ENCODE assay signal across 1 cellular context in genomic region chr18:69358197-69358895, GRCh38.
TF ChIP-seq lines count a peak whose summit lies in the region.

No MANE protein-coding gene starts in this region.

TF ChIP-seq in HepG2, 621 proteins besides CTCF, POLR2A, EP300 and RAD21 (continued from another document and continues in another):
- TF ChIP-seq, protein P1, sequence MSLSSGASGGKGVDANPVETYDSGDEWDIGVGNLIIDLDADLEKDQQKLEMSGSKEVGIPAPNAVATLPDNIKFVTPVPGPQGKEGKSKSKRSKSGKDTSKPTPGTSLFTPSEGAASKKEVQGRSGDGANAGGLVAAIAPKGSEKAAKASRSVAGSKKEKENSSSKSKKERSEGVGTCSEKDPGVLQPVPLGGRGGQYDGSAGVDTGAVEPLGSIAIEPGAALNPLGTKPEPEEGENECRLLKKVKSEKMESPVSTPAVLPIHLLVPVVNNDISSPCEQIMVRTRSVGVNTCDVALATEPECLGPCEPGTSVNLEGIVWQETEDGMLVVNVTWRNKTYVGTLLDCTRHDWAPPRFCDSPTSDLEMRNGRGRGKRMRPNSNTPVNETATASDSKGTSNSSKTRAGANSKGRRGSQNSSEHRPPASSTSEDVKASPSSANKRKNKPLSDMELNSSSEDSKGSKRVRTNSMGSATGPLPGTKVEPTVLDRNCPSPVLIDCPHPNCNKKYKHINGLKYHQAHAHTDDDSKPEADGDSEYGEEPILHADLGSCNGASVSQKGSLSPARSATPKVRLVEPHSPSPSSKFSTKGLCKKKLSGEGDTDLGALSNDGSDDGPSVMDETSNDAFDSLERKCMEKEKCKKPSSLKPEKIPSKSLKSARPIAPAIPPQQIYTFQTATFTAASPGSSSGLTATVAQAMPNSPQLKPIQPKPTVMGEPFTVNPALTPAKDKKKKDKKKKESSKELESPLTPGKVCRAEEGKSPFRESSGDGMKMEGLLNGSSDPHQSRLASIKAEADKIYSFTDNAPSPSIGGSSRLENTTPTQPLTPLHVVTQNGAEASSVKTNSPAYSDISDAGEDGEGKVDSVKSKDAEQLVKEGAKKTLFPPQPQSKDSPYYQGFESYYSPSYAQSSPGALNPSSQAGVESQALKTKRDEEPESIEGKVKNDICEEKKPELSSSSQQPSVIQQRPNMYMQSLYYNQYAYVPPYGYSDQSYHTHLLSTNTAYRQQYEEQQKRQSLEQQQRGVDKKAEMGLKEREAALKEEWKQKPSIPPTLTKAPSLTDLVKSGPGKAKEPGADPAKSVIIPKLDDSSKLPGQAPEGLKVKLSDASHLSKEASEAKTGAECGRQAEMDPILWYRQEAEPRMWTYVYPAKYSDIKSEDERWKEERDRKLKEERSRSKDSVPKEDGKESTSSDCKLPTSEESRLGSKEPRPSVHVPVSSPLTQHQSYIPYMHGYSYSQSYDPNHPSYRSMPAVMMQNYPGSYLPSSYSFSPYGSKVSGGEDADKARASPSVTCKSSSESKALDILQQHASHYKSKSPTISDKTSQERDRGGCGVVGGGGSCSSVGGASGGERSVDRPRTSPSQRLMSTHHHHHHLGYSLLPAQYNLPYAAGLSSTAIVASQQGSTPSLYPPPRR (CRISPR knock-in tag; IDR thresholded peaks at IDR 0.05; ENCODE audit: borderline replicate concordance): peak; percentile 93
- TF ChIP-seq NCOA2 (CRISPR knock-in tag; IDR thresholded peaks at IDR 0.05) (peak; percentile 98), FOXA3 (CRISPR knock-in tag; IDR thresholded peaks at IDR 0.05) (peak; percentile 83), MAX (IDR thresholded peaks at IDR 0.05) (peak; percentile 36), REPIN1 (CRISPR knock-in tag; IDR thresholded peaks at IDR 0.05; ENCODE audit: borderline replicate concordance, low read depth) (peak; percentile 82; the same call in 1 of the 2 replicates), ZMYM4 (CRISPR knock-in tag; IDR thresholded peaks at IDR 0.05) (peak; percentile 96), ERF (CRISPR knock-in tag; IDR thresholded peaks at IDR 0.05) (peak; percentile 63; the same call in 1 of the 2 replicates), JUNB (CRISPR knock-in tag; IDR thresholded peaks at IDR 0.05; ENCODE audit: borderline replicate concordance) (peak; percentile 56; the same call in 1 of the 2 replicates), U2AF2 (IDR thresholded peaks at IDR 0.05; ENCODE audit: low read depth, low read length) (no peak), MIXL1 (CRISPR knock-in tag; IDR thresholded peaks at IDR 0.05) (peak; percentile 77; the same call in 1 of the 2 replicates), SOX5 (CRISPR knock-in tag; IDR thresholded peaks at IDR 0.05; ENCODE audit: borderline replicate concordance) (peak; percentile 95), ZNF564 (CRISPR knock-in tag; IDR thresholded peaks at IDR 0.05) (peak; percentile 44; the same call in 1 of the 2 replicates), HDAC1 (CRISPR knock-in tag; IDR thresholded peaks at IDR 0.05) (peak; percentile 72), ZNF124 (CRISPR knock-in tag; IDR thresholded peaks at IDR 0.05) (peak; percentile 32; the same call in 1 of the 2 replicates), KLF11 (CRISPR knock-in tag; IDR thresholded peaks at IDR 0.05) (0 out of 2 replicates have a peak, but pooled peaks have one; percentile 21), HNF4G (IDR thresholded peaks at IDR 0.05; ENCODE audit: borderline replicate concordance, low read depth, low read length) (peak; percentile 60; the same call in 1 of the 2 replicates), HNF4G (CRISPR knock-in tag; IDR thresholded peaks at IDR 0.05; ENCODE audit: borderline replicate concordance, low read depth) (peak; percentile 77; the same call in 1 of the 2 replicates), FOXK2 (IDR thresholded peaks at IDR 0.05) (no peak), ZNF329 (CRISPR knock-in tag; IDR thresholded peaks at IDR 0.05; ENCODE audit: low read depth) (no peak), ZNF33A (CRISPR knock-in tag; IDR thresholded peaks at IDR 0.05; ENCODE audit: borderline replicate concordance) (no peak), MEIS2 (CRISPR knock-in tag; IDR thresholded peaks at IDR 0.05) (peak; percentile 74; the same call in 1 of the 2 replicates), SMYD3 (CRISPR knock-in tag; IDR thresholded peaks at IDR 0.05) (peak; percentile 68; the same call in 1 of the 2 replicates), HMG20A (CRISPR knock-in tag; IDR thresholded peaks at IDR 0.05; ENCODE audit: borderline replicate concordance) (peak; percentile 96), ZNF75D (CRISPR knock-in tag; IDR thresholded peaks at IDR 0.05; ENCODE audit: borderline replicate concordance) (no peak), ZNF644 (CRISPR knock-in tag; IDR thresholded peaks at IDR 0.05; ENCODE audit: low read depth) (peak; percentile 97), EEA1 (CRISPR knock-in tag; IDR thresholded peaks at IDR 0.05; ENCODE audit: borderline replicate concordance) (no peak), FOXO1 (CRISPR knock-in tag; IDR thresholded peaks at IDR 0.05) (peak; percentile 89), AKAP8 (CRISPR knock-in tag; IDR thresholded peaks at IDR 0.05) (peak; percentile 74; the same call in 1 of the 2 replicates), SALL1 (CRISPR knock-in tag; IDR thresholded peaks at IDR 0.05) (peak; percentile 84), SIX4 (CRISPR knock-in tag; IDR thresholded peaks at IDR 0.05) (peak; percentile 90), CEBPG (CRISPR knock-in tag; IDR thresholded peaks at IDR 0.05) (peak; percentile 86), LCORL (IDR thresholded peaks at IDR 0.05) (no peak), LCORL (CRISPR knock-in tag; IDR thresholded peaks at IDR 0.05) (0 out of 2 replicates have a peak, but pooled peaks have one; percentile 5)
- TF ChIP-seq, protein P2, sequence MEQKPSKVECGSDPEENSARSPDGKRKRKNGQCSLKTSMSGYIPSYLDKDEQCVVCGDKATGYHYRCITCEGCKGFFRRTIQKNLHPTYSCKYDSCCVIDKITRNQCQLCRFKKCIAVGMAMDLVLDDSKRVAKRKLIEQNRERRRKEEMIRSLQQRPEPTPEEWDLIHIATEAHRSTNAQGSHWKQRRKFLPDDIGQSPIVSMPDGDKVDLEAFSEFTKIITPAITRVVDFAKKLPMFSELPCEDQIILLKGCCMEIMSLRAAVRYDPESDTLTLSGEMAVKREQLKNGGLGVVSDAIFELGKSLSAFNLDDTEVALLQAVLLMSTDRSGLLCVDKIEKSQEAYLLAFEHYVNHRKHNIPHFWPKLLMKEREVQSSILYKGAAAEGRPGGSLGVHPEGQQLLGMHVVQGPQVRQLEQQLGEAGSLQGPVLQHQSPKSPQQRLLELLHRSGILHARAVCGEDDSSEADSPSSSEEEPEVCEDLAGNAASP (CRISPR knock-in tag; IDR thresholded peaks at IDR 0.05; ENCODE audit: borderline replicate concordance): peak; percentile 89
- TF ChIP-seq, protein P3, sequence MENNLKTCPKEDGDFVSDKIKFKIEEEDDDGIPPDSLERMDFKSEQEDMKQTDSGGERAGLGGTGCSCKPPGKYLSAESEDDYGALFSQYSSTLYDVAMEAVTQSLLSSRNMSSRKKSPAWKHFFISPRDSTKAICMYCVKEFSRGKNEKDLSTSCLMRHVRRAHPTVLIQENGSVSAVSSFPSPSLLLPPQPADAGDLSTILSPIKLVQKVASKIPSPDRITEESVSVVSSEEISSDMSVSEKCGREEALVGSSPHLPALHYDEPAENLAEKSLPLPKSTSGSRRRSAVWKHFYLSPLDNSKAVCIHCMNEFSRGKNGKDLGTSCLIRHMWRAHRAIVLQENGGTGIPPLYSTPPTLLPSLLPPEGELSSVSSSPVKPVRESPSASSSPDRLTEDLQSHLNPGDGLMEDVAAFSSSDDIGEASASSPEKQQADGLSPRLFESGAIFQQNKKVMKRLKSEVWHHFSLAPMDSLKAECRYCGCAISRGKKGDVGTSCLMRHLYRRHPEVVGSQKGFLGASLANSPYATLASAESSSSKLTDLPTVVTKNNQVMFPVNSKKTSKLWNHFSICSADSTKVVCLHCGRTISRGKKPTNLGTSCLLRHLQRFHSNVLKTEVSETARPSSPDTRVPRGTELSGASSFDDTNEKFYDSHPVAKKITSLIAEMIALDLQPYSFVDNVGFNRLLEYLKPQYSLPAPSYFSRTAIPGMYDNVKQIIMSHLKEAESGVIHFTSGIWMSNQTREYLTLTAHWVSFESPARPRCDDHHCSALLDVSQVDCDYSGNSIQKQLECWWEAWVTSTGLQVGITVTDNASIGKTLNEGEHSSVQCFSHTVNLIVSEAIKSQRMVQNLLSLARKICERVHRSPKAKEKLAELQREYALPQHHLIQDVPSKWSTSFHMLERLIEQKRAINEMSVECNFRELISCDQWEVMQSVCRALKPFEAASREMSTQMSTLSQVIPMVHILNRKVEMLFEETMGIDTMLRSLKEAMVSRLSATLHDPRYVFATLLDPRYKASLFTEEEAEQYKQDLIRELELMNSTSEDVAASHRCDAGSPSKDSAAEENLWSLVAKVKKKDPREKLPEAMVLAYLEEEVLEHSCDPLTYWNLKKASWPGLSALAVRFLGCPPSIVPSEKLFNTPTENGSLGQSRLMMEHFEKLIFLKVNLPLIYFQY (CRISPR knock-in tag; IDR thresholded peaks at IDR 0.05; ENCODE audit: borderline replicate concordance): no peak
- TF ChIP-seq, protein P4, sequence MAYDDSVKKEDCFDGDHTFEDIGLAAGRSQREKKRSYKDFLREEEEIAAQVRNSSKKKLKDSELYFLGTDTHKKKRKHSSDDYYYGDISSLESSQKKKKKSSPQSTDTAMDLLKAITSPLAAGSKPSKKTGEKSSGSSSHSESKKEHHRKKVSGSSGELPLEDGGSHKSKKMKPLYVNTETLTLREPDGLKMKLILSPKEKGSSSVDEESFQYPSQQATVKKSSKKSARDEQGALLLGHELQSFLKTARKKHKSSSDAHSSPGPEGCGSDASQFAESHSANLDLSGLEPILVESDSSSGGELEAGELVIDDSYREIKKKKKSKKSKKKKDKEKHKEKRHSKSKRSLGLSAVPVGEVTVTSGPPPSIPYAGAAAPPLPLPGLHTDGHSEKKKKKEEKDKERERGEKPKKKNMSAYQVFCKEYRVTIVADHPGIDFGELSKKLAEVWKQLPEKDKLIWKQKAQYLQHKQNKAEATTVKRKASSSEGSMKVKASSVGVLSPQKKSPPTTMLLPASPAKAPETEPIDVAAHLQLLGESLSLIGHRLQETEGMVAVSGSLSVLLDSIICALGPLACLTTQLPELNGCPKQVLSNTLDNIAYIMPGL (CRISPR knock-in tag; IDR thresholded peaks at IDR 0.05; ENCODE audit: borderline replicate concordance in 1 of 2, low read depth in 1 of 2): peak in 1 of 2 experiments; percentile 33; a peak in 1 of 4 replicates
- TF ChIP-seq, protein P5, sequence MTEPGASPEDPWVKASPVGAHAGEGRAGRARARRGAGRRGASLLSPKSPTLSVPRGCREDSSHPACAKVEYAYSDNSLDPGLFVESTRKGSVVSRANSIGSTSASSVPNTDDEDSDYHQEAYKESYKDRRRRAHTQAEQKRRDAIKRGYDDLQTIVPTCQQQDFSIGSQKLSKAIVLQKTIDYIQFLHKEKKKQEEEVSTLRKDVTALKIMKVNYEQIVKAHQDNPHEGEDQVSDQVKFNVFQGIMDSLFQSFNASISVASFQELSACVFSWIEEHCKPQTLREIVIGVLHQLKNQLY (CRISPR knock-in tag; IDR thresholded peaks at IDR 0.05): peak; percentile 72
- TF ChIP-seq, protein P6, sequence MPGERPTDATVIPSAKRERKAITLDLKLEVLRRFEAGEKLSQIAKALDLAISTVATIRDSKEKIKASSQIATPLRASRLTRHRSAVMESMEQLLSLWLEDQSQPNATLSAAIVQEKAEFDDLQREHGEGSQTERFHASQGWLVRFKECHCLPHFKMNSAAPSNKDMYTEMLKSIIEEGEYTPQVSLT (CRISPR knock-in tag; IDR thresholded peaks at IDR 0.05; ENCODE audit: borderline replicate concordance, low read depth): no peak
- TF ChIP-seq, protein P7, sequence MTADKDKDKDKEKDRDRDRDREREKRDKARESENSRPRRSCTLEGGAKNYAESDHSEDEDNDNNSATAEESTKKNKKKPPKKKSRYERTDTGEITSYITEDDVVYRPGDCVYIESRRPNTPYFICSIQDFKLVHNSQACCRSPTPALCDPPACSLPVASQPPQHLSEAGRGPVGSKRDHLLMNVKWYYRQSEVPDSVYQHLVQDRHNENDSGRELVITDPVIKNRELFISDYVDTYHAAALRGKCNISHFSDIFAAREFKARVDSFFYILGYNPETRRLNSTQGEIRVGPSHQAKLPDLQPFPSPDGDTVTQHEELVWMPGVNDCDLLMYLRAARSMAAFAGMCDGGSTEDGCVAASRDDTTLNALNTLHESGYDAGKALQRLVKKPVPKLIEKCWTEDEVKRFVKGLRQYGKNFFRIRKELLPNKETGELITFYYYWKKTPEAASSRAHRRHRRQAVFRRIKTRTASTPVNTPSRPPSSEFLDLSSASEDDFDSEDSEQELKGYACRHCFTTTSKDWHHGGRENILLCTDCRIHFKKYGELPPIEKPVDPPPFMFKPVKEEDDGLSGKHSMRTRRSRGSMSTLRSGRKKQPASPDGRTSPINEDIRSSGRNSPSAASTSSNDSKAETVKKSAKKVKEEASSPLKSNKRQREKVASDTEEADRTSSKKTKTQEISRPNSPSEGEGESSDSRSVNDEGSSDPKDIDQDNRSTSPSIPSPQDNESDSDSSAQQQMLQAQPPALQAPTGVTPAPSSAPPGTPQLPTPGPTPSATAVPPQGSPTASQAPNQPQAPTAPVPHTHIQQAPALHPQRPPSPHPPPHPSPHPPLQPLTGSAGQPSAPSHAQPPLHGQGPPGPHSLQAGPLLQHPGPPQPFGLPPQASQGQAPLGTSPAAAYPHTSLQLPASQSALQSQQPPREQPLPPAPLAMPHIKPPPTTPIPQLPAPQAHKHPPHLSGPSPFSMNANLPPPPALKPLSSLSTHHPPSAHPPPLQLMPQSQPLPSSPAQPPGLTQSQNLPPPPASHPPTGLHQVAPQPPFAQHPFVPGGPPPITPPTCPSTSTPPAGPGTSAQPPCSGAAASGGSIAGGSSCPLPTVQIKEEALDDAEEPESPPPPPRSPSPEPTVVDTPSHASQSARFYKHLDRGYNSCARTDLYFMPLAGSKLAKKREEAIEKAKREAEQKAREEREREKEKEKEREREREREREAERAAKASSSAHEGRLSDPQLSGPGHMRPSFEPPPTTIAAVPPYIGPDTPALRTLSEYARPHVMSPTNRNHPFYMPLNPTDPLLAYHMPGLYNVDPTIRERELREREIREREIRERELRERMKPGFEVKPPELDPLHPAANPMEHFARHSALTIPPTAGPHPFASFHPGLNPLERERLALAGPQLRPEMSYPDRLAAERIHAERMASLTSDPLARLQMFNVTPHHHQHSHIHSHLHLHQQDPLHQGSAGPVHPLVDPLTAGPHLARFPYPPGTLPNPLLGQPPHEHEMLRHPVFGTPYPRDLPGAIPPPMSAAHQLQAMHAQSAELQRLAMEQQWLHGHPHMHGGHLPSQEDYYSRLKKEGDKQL (CRISPR knock-in tag; IDR thresholded peaks at IDR 0.05; ENCODE audit: low read depth): peak; percentile 81
